Comparison of ENCODE assay signal across 8 cellular contexts in genomic region chr20:18137412-18138265, GRCh38. TPM values are rescaled to one million over a fixed set of nuclear protein-coding genes. Genes with fewer than 3 reads are reported as not detected.
A peak's percentile ranks its signal among the peaks of the same experiment; 100 is the strongest.
DNase-seq lines count a peak whose midpoint lies in the region; FAIRE-seq and TF ChIP-seq lines count a peak whose summit lies in the region.

TSS of gene KAT14 (plus strand) at chr20:18137863. CDS start at chr20:18142661, 4,798 bp downstream.
TSS of gene PET117 (plus strand) at chr20:18137863. CDS start at chr20:18137956, 93 bp downstream.

- H3K4me1 ChIP-seq in H9 (ENCODE audit: insufficient read depth, low read length) (peaks cover 4% of the 10 kb centered on the region; the same call in 1 of the 2 replicates), neuronal stem cell (ENCODE audit: control insufficient read depth in 2 of 2, insufficient read depth in 1 of 2, low read depth in 1 of 2, low read length in 2 of 2) (peaks cover 6% of the 10 kb centered on the region in 2 donors), subcutaneous abdominal adipose tissue (ENCODE audit: control insufficient read depth in 5 of 5, insufficient read depth in 5 of 5, low read length in 5 of 5) (peaks cover 8 to 28% (median 26%) of the 10 kb centered on the region in 5 donors)

- H3K27me3 ChIP-seq in H9 (ENCODE audit: insufficient read depth, low read length) (no peaks in the 10 kb centered on the region), neuronal stem cell (ENCODE audit: control insufficient read depth in 3 of 3, insufficient read depth in 3 of 3, low read depth in 1 of 3, low read length in 3 of 3) (peaks cover 0 to 20% (median 0%) of the 10 kb centered on the region in 3 experiments), subcutaneous abdominal adipose tissue (ENCODE audit: control insufficient read depth in 5 of 5, insufficient read depth in 4 of 5, low read length in 5 of 5) (no peaks in the 10 kb centered on the region)

- H3K4me1 Mint-ChIP-seq in H9: peaks cover 14 to 18% of the 10 kb centered on the region in 2 experiments

- no peak within 1 kb of the TSS for H4K5ac ChIP-seq in H9 (ENCODE audit: insufficient read length, low read depth, low read length)

- H3K14ac ChIP-seq in H9 (ENCODE audit: insufficient read depth, low read length) (peak within 1 kb of the TSS; percentile 82), neuronal stem cell (ENCODE audit: low read length) (peak within 1 kb of the TSS; percentile 61)

- H3K79me1 ChIP-seq in H9 (ENCODE audit: insufficient read depth, low read depth, low read length, poor library complexity, severe bottlenecking) (no peaks in the 10 kb centered on the region), neuronal stem cell (ENCODE audit: low read depth, low read length) (peaks cover 9% of the 10 kb centered on the region)

- H2BK15ac ChIP-seq in H9 (ENCODE audit: low read depth, low read length) (no peak within 1 kb of the TSS), neuronal stem cell (ENCODE audit: low read length) (peak within 1 kb of the TSS; percentile 40)

- H3K23ac ChIP-seq in H9 (ENCODE audit: insufficient read length, low read depth, low read length) (no peak within 1 kb of the TSS), neuronal stem cell (ENCODE audit: low read depth, low read length, poor library complexity) (peak within 1 kb of the TSS; percentile 76)

- peaks cover 2% of the 10 kb centered on the region for H4K20me1 ChIP-seq in H9 (ENCODE audit: control insufficient read depth, insufficient read depth, insufficient read length)

- peak within 1 kb of the TSS; percentile 74 for H3K9ac ChIP-seq in H9 (ENCODE audit: extremely low read depth, insufficient read length, low read length)
- peak within 1 kb of the TSS; percentile 93 for H3K9ac ChIP-seq in neuronal stem cell (ENCODE audit: low read depth, low read length, poor library complexity)
- peak within 1 kb of the TSS; percentile 87 to 98 (median 96) for H3K9ac ChIP-seq in subcutaneous abdominal adipose tissue (ENCODE audit: low read length in 5 of 5)

- no peak for TF ChIP-seq CTCF in H9 (conservative IDR thresholded peaks at IDR 0.05)

- peaks cover 17% of the 10 kb centered on the region; the same call in 1 of the 2 replicates for H3K79me2 ChIP-seq in H9 (ENCODE audit: insufficient read depth, low read length)

- H4K8ac ChIP-seq in H9 (replicated peaks; ENCODE audit: insufficient read length, low read depth, low read length): no peak within 1 kb of the TSS
- H4K8ac ChIP-seq in neuronal stem cell (ENCODE audit: low read depth, low read length): no peak within 1 kb of the TSS

- H3K4me2 ChIP-seq in H9 (ENCODE audit: insufficient read depth, insufficient read length, low read length) (peak within 1 kb of the TSS; percentile 78), neuronal stem cell (ENCODE audit: insufficient read depth, low read length, poor library complexity, severe bottlenecking) (peak within 1 kb of the TSS; percentile 82)

- H3K4me3 ChIP-seq in neuronal stem cell (ENCODE audit: low read length in 2 of 2) (peak within 1 kb of the TSS; percentile 74 to 88), subcutaneous abdominal adipose tissue (ENCODE audit: low read depth in 1 of 5, low read length in 5 of 5) (peak within 1 kb of the TSS; percentile 89 to 96 (median 94))

- H2BK120ac ChIP-seq in H9 (ENCODE audit: low read depth, low read length, poor library complexity, severe bottlenecking) (no peak within 1 kb of the TSS), neuronal stem cell (ENCODE audit: low read depth, low read length) (peak within 1 kb of the TSS; percentile 17)

- FAIRE-seq in frontal cortex (lab: Jason Lieb, UNC): no peak

- H3K9me3 ChIP-seq in H9 (ENCODE audit: control insufficient read depth, low read depth, low read length) (no peaks in the 10 kb centered on the region), neuronal stem cell (replicated peaks in 1 of 2; ENCODE audit: control insufficient read depth in 2 of 2, insufficient read depth in 1 of 2, low read depth in 1 of 2, low read length in 2 of 2) (peaks cover 0 to 2% of the 10 kb centered on the region in 2 donors), subcutaneous abdominal adipose tissue (ENCODE audit: control insufficient read depth in 5 of 5, low read length in 5 of 5) (no peaks in the 10 kb centered on the region)

- H3K18ac ChIP-seq in H9 (ENCODE audit: insufficient read length, low read depth, low read length) (peak within 1 kb of the TSS; percentile 58), neuronal stem cell (ENCODE audit: low read length) (peak within 1 kb of the TSS; percentile 99)

- peaks cover 6 to 8% (median 8%) of the 10 kb centered on the region in 3 experiments for H3K36me3 Mint-ChIP-seq in H9 (ENCODE audit: insufficient read depth in 1 of 3, low read depth in 3 of 3)

- H3T11ph ChIP-seq in H9 (ENCODE audit: low read length): no peak within 1 kb of the TSS

- no peaks in the 10 kb centered on the region for H3K9me3 Mint-ChIP-seq in H9

- H3K23me2 ChIP-seq in H9 (ENCODE audit: insufficient read length, low read depth, low read length, poor library complexity, severe bottlenecking): no peaks in the 10 kb centered on the region

- H2BK12ac ChIP-seq in H9 (ENCODE audit: insufficient read length, low read depth, low read length) (no peak within 1 kb of the TSS), neuronal stem cell (ENCODE audit: low read length) (no peak within 1 kb of the TSS)

- no CpG with 5 or more reads among the region's 87 CpGs for WGBS in H9 (ENCODE audit: extremely low coverage, insufficient read length, low lambda C conversion rate)
- WGBS in neuronal stem cell (ENCODE audit: extremely low coverage in 2 of 2, insufficient read length in 2 of 2, insufficient replicate concordance in 1 of 2), 2 donors: no CpG with 5 or more reads among the region's 87 CpGs

- DNase-seq in GF-D8 (lab: John Stamatoyannopoulos, UW): peak; percentile 65
- DNase-seq in H9: peak; percentile 93
- peak; percentile 91 for DNase-seq in M059J (ENCODE audit: low read depth)
- peak; percentile 78 for DNase-seq in SIG-M5 treated with dmso at 0.1 percent for 504 hours (lab: John Stamatoyannopoulos, UW; ENCODE audit: unreplicated experiment)
- peak; percentile 76 to 89 (median 82) for DNase-seq in activated naive CD4-positive, alpha-beta T cell (lab: John Stamatoyannopoulos, UW)
- peak; percentile 80 to 85 for DNase-seq in frontal cortex (ENCODE audit: low spot score in 2 of 2)
- peak; percentile 95 for DNase-seq in neuronal stem cell (ENCODE audit: low spot score)

- H2AK5ac ChIP-seq in H9 (ENCODE audit: insufficient read length, low read length): no peak within 1 kb of the TSS
- peak within 1 kb of the TSS; percentile 51 for H2AK5ac ChIP-seq in neuronal stem cell (ENCODE audit: low read depth, low read length)

- no peak within 1 kb of the TSS for H3K56ac ChIP-seq in H9 (ENCODE audit: insufficient read length, low read depth, low read length)

- H2AFZ ChIP-seq in H9 (ENCODE audit: low read length): no peak within 1 kb of the TSS
- peak within 1 kb of the TSS; percentile 99 for H2AFZ ChIP-seq in neuronal stem cell (ENCODE audit: low read length)

- H3K27me3 Mint-ChIP-seq in H9 (ENCODE audit: low read depth): no peaks in the 10 kb centered on the region; the same call in 1 of the 2 replicates

- H3K36me3 ChIP-seq in neuronal stem cell (replicated peaks in 1 of 2; ENCODE audit: control insufficient read depth in 2 of 2, insufficient read depth in 2 of 2, low read length in 2 of 2): peaks cover 3 to 14% of the 10 kb centered on the region in 2 donors
- peaks cover 4 to 6% (median 5%) of the 10 kb centered on the region in 5 donors for H3K36me3 ChIP-seq in subcutaneous abdominal adipose tissue (ENCODE audit: control insufficient read depth in 5 of 5, insufficient read depth in 5 of 5, low read length in 5 of 5)

- no peak within 1 kb of the TSS for H4K91ac ChIP-seq in H9 (ENCODE audit: insufficient read length, low read depth, low read length)
- H4K91ac ChIP-seq in neuronal stem cell (ENCODE audit: low read depth, low read length, poor library complexity): no peak within 1 kb of the TSS

- no peak within 1 kb of the TSS for H3K27ac ChIP-seq in H9 (ENCODE audit: insufficient read length, low read depth, low read length)
- peak within 1 kb of the TSS; percentile 96 for H3K27ac ChIP-seq in neuronal stem cell (replicated peaks; ENCODE audit: low read length)
- peak within 1 kb of the TSS; percentile 80 for H3K27ac ChIP-seq in subcutaneous abdominal adipose tissue (ENCODE audit: low read depth, low read length)

- H2BK5ac ChIP-seq in H9 (ENCODE audit: insufficient read length, low read length) (no peak within 1 kb of the TSS), neuronal stem cell (ENCODE audit: low read length) (peak within 1 kb of the TSS; percentile 45)

- peak within 1 kb of the TSS; percentile 28 to 94 (median 40); a peak in 4 of 7 replicates for H3K27ac Mint-ChIP-seq in H9

- H3K4me3 Mint-ChIP-seq in H9: peak within 1 kb of the TSS; percentile 86 to 93

- H3K4ac ChIP-seq in H9 (ENCODE audit: low read depth, low read length): no peak within 1 kb of the TSS
- H3K4ac ChIP-seq in neuronal stem cell (ENCODE audit: low read length): no peak within 1 kb of the TSS

- H2BK20ac ChIP-seq in H9 (ENCODE audit: low read depth, low read length, poor library complexity, severe bottlenecking): no peak within 1 kb of the TSS

RNA-seq across cellular contexts. Expression of gene KAT14, which starts in this region (rescaled TPM):
- total RNA-seq in H9 (2021) (19.2 and 21.5 TPM in 2 replicates), frontal cortex (33.4 TPM)
- total RNA-seq in M059J (2014; rRNA removed; shearing (Covaris generic)): 11.2 and 15.4 TPM in 2 replicates
- polyA plus RNA-seq in neuronal stem cell (2013, experiment 1 of 2): 19.0 TPM
- polyA plus RNA-seq in neuronal stem cell (2013, experiment 2 of 2): 18.7 TPM

RNA-seq across cellular contexts. Expression of gene PET117, which starts in this region (rescaled TPM):
- total RNA-seq in H9 (2021) (24.1 and 25.0 TPM in 2 replicates), frontal cortex (13.5 TPM)
- total RNA-seq in M059J (2014; rRNA removed; shearing (Covaris generic)): 33.4 and 38.0 TPM in 2 replicates
- polyA plus RNA-seq in neuronal stem cell (2013, experiment 1 of 2): 20.7 TPM
- 21.3 TPM for polyA plus RNA-seq in neuronal stem cell (2013, experiment 2 of 2)
